18 cellular contexts compared by ENCODE assay signal in genomic region chr5:5572010-5572982, GRCh38.
DNase-seq lines count a peak whose midpoint lies in the region; ATAC-seq, FAIRE-seq and TF ChIP-seq lines count a peak whose summit lies in the region.
"Had no signal": no experiment of that assay in that cellular context is flagged by ENCODE, and none has a peak within 500 bp of the region (broad histone marks: within the 10 kb centered on the region; RNA-seq: fewer than 3 reads in every experiment).

No MANE protein-coding gene starts in this region.

- H3K79me2 ChIP-seq in K562 (ENCODE audit: control insufficient read depth, insufficient read depth, low read length): no peaks in the 10 kb centered on the region

- TF ChIP-seq POLR2A in K562 (conservative IDR thresholded peaks at IDR 0.05) (no peak), lower leg skin (IDR thresholded peaks at IDR 0.05) (no peak), spleen (IDR thresholded peaks at IDR 0.05) (no peak)

- intact Hi-C loops in K562 (cut with micrococcal nuclease): no loop called here
- intact Hi-C loops in lower leg skin (cut with DNase I; ENCODE audit: low total_unique reads): no loop called here
- intact Hi-C loops in spleen (cut with DNase I; ENCODE audit: low total_unique reads): no loop called here

- H2AFZ ChIP-seq in K562 (ENCODE audit: low read depth, low read length): peak overlapping the region; percentile 5

- peak overlapping the region in 1 of 2 experiments; percentile 15; a peak in 1 of 4 replicates for H3K9ac ChIP-seq in K562 (ENCODE audit: insufficient read depth in 1 of 2, low read depth in 2 of 2, low read length in 2 of 2)

- FAIRE-seq in K562 (lab: Jason Lieb, UNC): no peak
- FAIRE-seq: GM12891, GM19239 had no signal

- H3K27me3 ChIP-seq in K562 (ENCODE audit: control insufficient read depth in 2 of 2, insufficient read depth in 2 of 2, low read length in 2 of 2): peaks cover 26 to 67% of the 10 kb centered on the region in 2 experiments
- H3K27me3 ChIP-seq in spleen (replicated peaks in 1 of 7): peaks cover 0 to 6% (median 0%) of the 10 kb centered on the region in 7 donors
- H3K27me3 ChIP-seq: Peyer's patch had no signal

- no peak for TF ChIP-seq EP300 in K562 (IDR thresholded peaks at IDR 0.05; ENCODE audit: low read length)

- 2% methylated on average over 29 of the region's 30 CpGs for WGBS in K562 (ENCODE audit: insufficient coverage, low coverage, missing lambda C conversion rate)
- 30 to 34% methylated on average over 30 of the region's 30 CpGs for WGBS in lower leg skin, 2 donors
- WGBS in spleen, 5 donors: 53 to 56% (median 55%) methylated on average over 30 of the region's 30 CpGs

- in situ Hi-C loops in K562 (cut with MboI): no loop called here

- no peaks in the 10 kb centered on the region for H3K9me3 ChIP-seq in K562 (replicated peaks; ENCODE audit: control insufficient read depth, insufficient read depth, low read depth, low read length)
- no peaks in the 10 kb centered on the region for H3K9me3 ChIP-seq in spleen
- H3K9me3 ChIP-seq: Peyer's patch had no signal

- BruUV-seq in K562 (replicated peaks; lab: Mats Ljungman, UMichigan): no TSS peak

- H3K4me1 ChIP-seq in K562 (replicated peaks in 1 of 2; ENCODE audit: control insufficient read depth in 2 of 2, insufficient read depth in 2 of 2, low read length in 2 of 2) (no peaks in the 10 kb centered on the region; a peak in 1 of 5 replicates), spleen (peaks cover 0 to 8% (median 0%) of the 10 kb centered on the region in 6 donors)
- H3K4me1 ChIP-seq: Peyer's patch had no signal

- DNase-seq in Daoy (ENCODE audit: low read depth) (peak; percentile 61), K562 (ENCODE audit: extremely low read depth in 1 of 4, low spot score in 3 of 4) (peak; percentile 41 to 54 (median 48)), lower leg skin (ENCODE audit: low spot score in 2 of 2) (peak; percentile 43 to 74), spleen (no peak), COR-L47 (lab: John Stamatoyannopoulos, UW) (no peak), NCI-H1694 (lab: John Stamatoyannopoulos, UW) (no peak)
- no peak for DNase-seq in activated naive CD4-positive, alpha-beta T cell treated with Interleukin-2 at 50 U/mL for 16 hours
- DNase-seq in activated effector memory CD4-positive, alpha-beta T cell treated with Interleukin-2 at 50 U/mL for 16 hours: no peak
- DNase-seq: activated CD8-positive, alpha-beta memory T cell treated with anti-CD3 and anti-CD28 coated beads for 24 hours; activated naive CD4-positive, alpha-beta T cell treated with anti-CD3 and anti-CD28 coated beads, Interleukin-2, amount 10 ng/mL, durations not matched to agents 7 days and 5 days; DMS79; GOT3; NCI-H510A; Peyer's patch; T1000 had no signal

- peak; percentile 89 for ATAC-seq in K562
- ATAC-seq: esophagus mucosa had no signal

- TF ChIP-seq CTCF in K562 (IDR thresholded peaks at IDR 0.05 in 2 of 3, conservative IDR thresholded peaks at IDR 0.05 in 1 of 3; ENCODE audit: insufficient read depth in 2 of 3, low read depth in 1 of 3, low read length in 3 of 3) (no peak), lower leg skin (IDR thresholded peaks at IDR 0.05) (no peak), spleen (IDR thresholded peaks at IDR 0.05 in 8 of 11, conservative IDR thresholded peaks at IDR 0.05 in 3 of 11) (no peak)

- no peak overlapping the region for H3K4me3 ChIP-seq in K562
- no peak overlapping the region for H3K4me3 ChIP-seq in lower leg skin (ENCODE audit: low read depth, poor library complexity, severe bottlenecking)
- H3K4me3 ChIP-seq in spleen: no peak overlapping the region
- H3K4me3 ChIP-seq: Peyer's patch had no signal

- no peaks in the 10 kb centered on the region; the same call in 1 of the 2 replicates for H4K20me1 ChIP-seq in K562 (replicated peaks; ENCODE audit: control insufficient read depth, insufficient read depth, low read length)

- peak overlapping the region; percentile 50 for H3K4me2 ChIP-seq in K562 (ENCODE audit: insufficient read depth, low read length)

- no peak overlapping the region for H3K27ac ChIP-seq in K562 (ENCODE audit: extremely low read depth, low read depth, low read length)
- H3K27ac ChIP-seq in spleen: peak overlapping the region in 5 of 8 donors; percentile 4 to 45 (median 22)

- H3K9me1 ChIP-seq in K562 (ENCODE audit: control insufficient read depth, insufficient read depth, low read length): no peaks in the 10 kb centered on the region

- CTCF ChIA-PET in K562 (lab: Yijun Ruan, JAX; ENCODE audit: low intra/inter-chr PET ratio): no interaction called here

- no peak for TF ChIP-seq RAD21 in K562 (CRISPR knock-in tag; conservative IDR thresholded peaks at IDR 0.05 in 1 of 2, IDR thresholded peaks at IDR 0.05 in 1 of 2)

- H3K36me3 ChIP-seq in K562 (ENCODE audit: control insufficient read depth, insufficient read depth, low read length) (no peaks in the 10 kb centered on the region), spleen (no peaks in the 10 kb centered on the region)
- H3K36me3 ChIP-seq: Peyer's patch had no signal

- POLR2A ChIA-PET in K562 (lab: Yijun Ruan, JAX): interaction anchor here (0.6 to 1.4 kb wide), 4 partner anchors 12 to 271 kb away, joined by 4 to 6 read pairs (median 4); no protein-coding TSS in a partner anchor

TF ChIP-seq in K562, 482 proteins besides CTCF, POLR2A, EP300 and RAD21 (continues in another document):
- TF ChIP-seq PKNOX1 (IDR thresholded peaks at IDR 0.05): peak; percentile 66
- no peak for TF ChIP-seq CGGBP1 (CRISPR knock-in tag; IDR thresholded peaks at IDR 0.05)
- TF ChIP-seq CBFA2T2 (conservative IDR thresholded peaks at IDR 0.05): no peak
- no peak for TF ChIP-seq SAFB2 (IDR thresholded peaks at IDR 0.05; ENCODE audit: borderline replicate concordance, low read depth, low read length, severe bottlenecking)
- TF ChIP-seq SMARCA5 (IDR thresholded peaks at IDR 0.05): no peak
- no peak for TF ChIP-seq NR2C2 (CRISPR knock-in tag; IDR thresholded peaks at IDR 0.05)
- peak; percentile 32; the same call in 1 of the 2 replicates for TF ChIP-seq NR2C2 (tag; IDR thresholded peaks at IDR 0.05)
- no peak for TF ChIP-seq ELF1 (tag; IDR thresholded peaks at IDR 0.05)
- TF ChIP-seq GABPB1 (CRISPR knock-in tag; IDR thresholded peaks at IDR 0.05): no peak
- TF ChIP-seq DLX4 (CRISPR knock-in tag; IDR thresholded peaks at IDR 0.05): no peak
- 0 out of 2 replicates have a peak, but pooled peaks have one; percentile 10 for TF ChIP-seq TSHZ1 (CRISPR knock-in tag; IDR thresholded peaks at IDR 0.05)
- 0 out of 2 replicates have a peak, but pooled peaks have one; percentile 40 for TF ChIP-seq ZNF449 (CRISPR knock-in tag; IDR thresholded peaks at IDR 0.05)
- no peak for TF ChIP-seq ZNF212 (CRISPR knock-in tag; IDR thresholded peaks at IDR 0.05)

Comparison
In these comparisons a context has a peak if more than half of its experiments do, and no peak if none do; other contexts are left out.
1. DNase-seq: peak in Daoy (single experiment), K562 (4 of 4) and lower leg skin (2 of 2); none in spleen (single experiment), activated naive CD4-positive, alpha-beta T cell treated with Interleukin-2 at 50 U/mL for 16 hours (single experiment), COR-L47 (single experiment), activated effector memory CD4-positive, alpha-beta T cell treated with Interleukin-2 at 50 U/mL for 16 hours (single experiment) and NCI-H1694 (single experiment).